28 cellular contexts compared by ENCODE assay signal in genomic region chr13:88565566-88565965, GRCh38.
"Had no signal": no experiment of that assay in that cellular context is flagged by ENCODE, and none has a peak within 500 bp of the region (broad histone marks: within the 10 kb centered on the region; RNA-seq: fewer than 3 reads in every experiment).

No MANE protein-coding gene starts in this region.

- H3K27ac Mint-ChIP-seq: stimulated activated effector memory CD8-positive, alpha-beta T cell treated with anti-CD3 and anti-CD28 coated beads, Interleukin-12 subunit alpha, Interleukin-12 subunit beta, amount 100 ng/mL, for 72 hours; stimulated activated memory B cell treated with anti-CD40 and anti-IgM and Interleukin-4, amounts not matched to agents 10 μg/mL and 1 μg/mL and 100 μg/mL, for 72 hours; stimulated activated naive B cell treated with anti-CD40 and anti-IgM and Interleukin-4, amounts not matched to agents 10 μg/mL and 1 μg/mL and 100 μg/mL, for 72 hours; stimulated activated naive CD8-positive, alpha-beta T cell treated with anti-CD3 and anti-CD28 coated beads, Interleukin-15, amount 100 ng/mL, for 72 hours; stimulated activated naive CD8-positive, alpha-beta T cell treated with anti-CD3 and anti-CD28 coated beads, Interleukin-15, Interleukin-2, amounts not matched to agents 100 ng/mL and 50 ng/mL, for 24 hours; type B pancreatic cell had no signal

- H3K27me3 Mint-ChIP-seq: stimulated activated memory B cell treated with anti-CD40 and anti-IgM and Interleukin-4, amounts not matched to agents 10 μg/mL and 1 μg/mL and 100 μg/mL, for 72 hours; stimulated activated naive B cell treated with anti-CD40 and anti-IgM and Interleukin-4, amounts not matched to agents 10 μg/mL and 1 μg/mL and 100 μg/mL, for 72 hours; stimulated activated naive CD8-positive, alpha-beta T cell treated with anti-CD3 and anti-CD28 coated beads, Interleukin-15, amount 100 ng/mL, for 72 hours; stimulated activated naive CD8-positive, alpha-beta T cell treated with anti-CD3 and anti-CD28 coated beads, Interleukin-15, Interleukin-2, amounts not matched to agents 100 ng/mL and 50 ng/mL, for 24 hours had no signal

- H3K9me3 Mint-ChIP-seq: stimulated activated naive CD8-positive, alpha-beta T cell treated with anti-CD3 and anti-CD28 coated beads, Interleukin-15, Interleukin-2, amounts not matched to agents 100 ng/mL and 50 ng/mL, for 24 hours had no signal

- H3K4me1 Mint-ChIP-seq: stimulated activated effector memory CD8-positive, alpha-beta T cell treated with anti-CD3 and anti-CD28 coated beads, Interleukin-12 subunit alpha, Interleukin-12 subunit beta, amount 100 ng/mL, for 72 hours; stimulated activated memory B cell treated with anti-CD40 and anti-IgM and Interleukin-4, amounts not matched to agents 10 μg/mL and 1 μg/mL and 100 μg/mL, for 72 hours; stimulated activated naive B cell treated with anti-CD40 and anti-IgM and Interleukin-4, amounts not matched to agents 10 μg/mL and 1 μg/mL and 100 μg/mL, for 72 hours; stimulated activated naive CD8-positive, alpha-beta T cell treated with anti-CD3 and anti-CD28 coated beads, Interleukin-15, amount 100 ng/mL, for 72 hours had no signal

- DNase-seq: stimulated activated CD4-positive, alpha-beta T cell treated with anti-CD3 and anti-CD28 coated beads, Interleukin-2, amount 100 ng/mL, for 48 hours; stimulated activated CD4-positive, alpha-beta T cell treated with anti-CD3 and anti-CD28 coated beads, Interleukin-4, amount 100 ng/mL, for 1 hour; stimulated activated CD4-positive, alpha-beta T cell treated with anti-CD3 and anti-CD28 coated beads, Interleukin-4, amount 100 ng/mL, for 24 hours; stimulated activated CD4-positive, alpha-beta T cell treated with anti-CD3 and anti-CD28 coated beads, Interleukin-4, amount 100 ng/mL, for 4 hours; stimulated activated CD8-positive, alpha-beta memory T cell treated with anti-CD3 and anti-CD28 coated beads, Interleukin-4, amount 100 ng/mL, for 48 hours; stimulated activated naive B cell treated with anti-CD40 and anti-IgM and Interleukin-4, amounts not matched to agents 10 μg/mL and 1 μg/mL and 100 μg/mL, for 72 hours; stimulated activated naive CD4-positive, alpha-beta T cell; stimulated activated naive CD4-positive, alpha-beta T cell treated with Interleukin-2 at 50 U/mL for 16 hours; stimulated activated naive CD8-positive, alpha-beta T cell treated with anti-CD3 and anti-CD28 coated beads, Interleukin-15, amount 100 ng/mL, for 72 hours; stimulated activated naive CD8-positive, alpha-beta T cell treated with anti-CD3 and anti-CD28 coated beads, Interleukin-15, Interleukin-2, amounts not matched to agents 100 U/mL and 50 U/mL, for 24 hours; stomach; substantia nigra; testis; thyroid gland; tibial artery; transverse colon; trophoblast cell; upper lobe of left lung; upper lobe of right lung; uterus had no signal

- H3K36me3 Mint-ChIP-seq: stimulated activated effector memory CD8-positive, alpha-beta T cell treated with anti-CD3 and anti-CD28 coated beads, Interleukin-12 subunit alpha, Interleukin-12 subunit beta, amount 100 ng/mL, for 72 hours; stimulated activated memory B cell treated with anti-CD40 and anti-IgM and Interleukin-4, amounts not matched to agents 10 μg/mL and 1 μg/mL and 100 μg/mL, for 72 hours; stimulated activated naive B cell treated with anti-CD40 and anti-IgM and Interleukin-4, amounts not matched to agents 10 μg/mL and 1 μg/mL and 100 μg/mL, for 72 hours; type B pancreatic cell had no signal

- H3K9me3 ChIP-seq: stomach, suprapubic skin, testis, thoracic aorta, thyroid gland, tibial artery, tibial nerve, transverse colon, upper lobe of left lung, upper lobe of right lung, uterus, vagina had no signal

- H3K4me3 Mint-ChIP-seq: stimulated activated effector memory CD8-positive, alpha-beta T cell treated with anti-CD3 and anti-CD28 coated beads, Interleukin-12 subunit alpha, Interleukin-12 subunit beta, amount 100 ng/mL, for 72 hours; stimulated activated memory B cell treated with anti-CD40 and anti-IgM and Interleukin-4, amounts not matched to agents 10 μg/mL and 1 μg/mL and 100 μg/mL, for 72 hours; stimulated activated naive B cell treated with anti-CD40 and anti-IgM and Interleukin-4, amounts not matched to agents 10 μg/mL and 1 μg/mL and 100 μg/mL, for 72 hours; stimulated activated naive CD8-positive, alpha-beta T cell treated with anti-CD3 and anti-CD28 coated beads, Interleukin-15, amount 100 ng/mL, for 72 hours; stimulated activated naive CD8-positive, alpha-beta T cell treated with anti-CD3 and anti-CD28 coated beads, Interleukin-15, Interleukin-2, amounts not matched to agents 100 ng/mL and 50 ng/mL, for 24 hours; type B pancreatic cell had no signal

- H3K4me1 ChIP-seq: suprapubic skin, testis, thyroid gland, tibial artery, tibial nerve, transverse colon, upper lobe of left lung, upper lobe of right lung, uterus, vagina had no signal

- H3K4me3 ChIP-seq: stomach, suprapubic skin, testis, thoracic aorta, thyroid gland, tibial artery, tibial nerve, transverse colon, upper lobe of left lung, upper lobe of right lung, uterus, vagina had no signal

- ATAC-seq: stimulated activated effector memory CD8-positive, alpha-beta T cell treated with anti-CD3 and anti-CD28 coated beads, Interleukin-12 subunit alpha, Interleukin-12 subunit beta, amount 100 ng/mL, for 72 hours; stimulated activated memory B cell treated with anti-CD40 and anti-IgM and Interleukin-4, amounts not matched to agents 10 μg/mL and 1 μg/mL and 100 μg/mL, for 72 hours; stimulated activated naive B cell treated with anti-CD40 and anti-IgM and Interleukin-4, amounts not matched to agents 10 μg/mL and 1 μg/mL and 100 μg/mL, for 72 hours; stimulated activated naive CD8-positive, alpha-beta T cell treated with anti-CD3 and anti-CD28 coated beads, Interleukin-15, amount 100 ng/mL, for 72 hours; stimulated activated naive CD8-positive, alpha-beta T cell treated with anti-CD3 and anti-CD28 coated beads, Interleukin-15, Interleukin-2, amounts not matched to agents 100 U/mL and 50 U/mL, for 24 hours; upper lobe of right lung had no signal

- H3K27me3 ChIP-seq: stomach, suprapubic skin, testis, thyroid gland, tibial artery, tibial nerve, transverse colon, upper lobe of left lung, upper lobe of right lung, uterus, vagina had no signal

- H3K36me3 ChIP-seq: stomach, suprapubic skin, thoracic aorta, thyroid gland, tibial artery, tibial nerve, transverse colon, upper lobe of left lung, upper lobe of right lung, uterus, vagina had no signal

- H3K27ac ChIP-seq: stomach, suprapubic skin, testis, thoracic aorta, thyroid gland, tibial artery, tibial nerve, transverse colon, upper lobe of left lung, upper lobe of right lung, uterus, vagina had no signal
